ENCODE assay signal across 9 cellular contexts in the genomic region with DNA sequence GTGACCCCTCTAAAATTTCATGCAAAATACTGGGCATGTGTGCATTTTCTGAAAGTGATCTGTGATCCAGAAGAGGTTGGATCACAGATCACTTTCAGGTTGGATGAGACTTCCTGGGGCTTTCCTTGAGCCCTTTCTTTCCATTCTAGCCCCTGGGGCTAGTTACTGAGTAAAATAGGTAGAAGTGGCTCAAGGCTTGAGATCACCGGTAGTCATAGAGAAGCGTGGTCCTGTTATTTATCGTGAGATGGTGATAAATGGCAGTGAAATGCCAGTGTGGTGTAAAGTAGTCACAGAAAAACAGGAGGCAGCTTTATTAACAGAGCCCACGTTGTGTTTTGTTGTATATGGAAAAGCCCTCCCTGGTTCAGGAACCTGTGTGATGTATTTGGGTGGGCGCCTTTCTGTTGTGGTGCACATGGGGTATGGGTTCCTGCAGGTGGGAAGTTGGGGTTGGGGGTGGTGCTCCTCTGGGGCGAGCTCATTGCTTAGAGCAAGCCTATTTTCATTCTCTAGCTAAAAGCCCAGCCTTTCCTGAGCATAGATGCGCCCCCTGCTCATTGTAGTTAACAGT. TPM values are rescaled to one million over a fixed set of nuclear protein-coding genes. Genes with fewer than 3 reads are reported as not detected.
DNase-seq lines count a peak whose midpoint lies in the region; ATAC-seq and TF ChIP-seq lines count a peak whose summit lies in the region.
"Had no signal": no experiment of that assay in that cellular context is flagged by ENCODE, and none has a peak within 500 bp of the region (broad histone marks: within the 10 kb centered on the region; RNA-seq: fewer than 3 reads in every experiment).

No MANE protein-coding gene starts in this region.

- H3K27me3 ChIP-seq in lower lobe of right lung (ENCODE audit: low read depth) (no peaks in the 10 kb centered on the region), thymus (ENCODE audit: control insufficient read depth, insufficient read depth) (no peaks in the 10 kb centered on the region)

- intact Hi-C loops in lower lobe of right lung (cut with DNase I), result loop anchor here (10.0 kb wide), 1 partner anchor 59 kb away; no protein-coding TSS in a partner anchor

- peaks cover 97% of the 10 kb centered on the region for H3K4me1 ChIP-seq in lower lobe of right lung
- H3K4me1 ChIP-seq in thymus (ENCODE audit: control insufficient read depth, insufficient read depth, low read length), result peaks cover 18% of the 10 kb centered on the region

- H3K36me3 Mint-ChIP-seq in activated T-cell treated with anti-CD3 and anti-CD28 coated beads, Interleukin-2, amount 50 U/mL, for 72 hours (ENCODE audit: insufficient read depth in 2 of 2), result peaks cover 0 to 1% of the 10 kb centered on the region in 2 donors
- H3K36me3 Mint-ChIP-seq in activated naive CD8-positive, alpha-beta T cell treated with anti-CD3 and anti-CD28 coated beads, Interleukin-2, amount 50 U/mL, for 24 hours (ENCODE audit: low read depth), result peaks cover 4% of the 10 kb centered on the region

- WGBS in thymus, result 50% methylated on average over 7 of the region's 7 CpGs

- peak overlapping the region; percentile 74 for H3K27ac ChIP-seq in lower lobe of right lung
- peak overlapping the region; percentile 21 for H3K27ac ChIP-seq in thymus (ENCODE audit: low read depth)

- ATAC-seq in activated T-cell treated with anti-CD3 and anti-CD28 coated beads, Interleukin-2, amount 50 U/mL, for 72 hours (replicated peaks in 1 of 2), result no peak
- ATAC-seq in activated naive CD8-positive, alpha-beta T cell treated with anti-CD3 and anti-CD28 coated beads, Interleukin-2, amount 50 U/mL, for 24 hours, result peak; percentile 11
- ATAC-seq in lower lobe of right lung (no peak), HG03354 (IDR thresholded peaks at IDR 0.05; ENCODE audit: poor library complexity, severe bottlenecking, unreplicated experiment) (no peak)

- H3K27ac Mint-ChIP-seq in activated T-cell treated with anti-CD3 and anti-CD28 coated beads, Interleukin-2, amount 50 U/mL, for 72 hours, result peak overlapping the region; percentile 38
- H3K27ac Mint-ChIP-seq in activated naive CD8-positive, alpha-beta T cell treated with anti-CD3 and anti-CD28 coated beads, Interleukin-2, amount 50 U/mL, for 24 hours, result peak overlapping the region; percentile 96

- H3K9me3 Mint-ChIP-seq in activated T-cell treated with anti-CD3 and anti-CD28 coated beads, Interleukin-2, amount 50 U/mL, for 72 hours, result no peaks in the 10 kb centered on the region
- no peaks in the 10 kb centered on the region for H3K9me3 Mint-ChIP-seq in activated naive CD8-positive, alpha-beta T cell treated with anti-CD3 and anti-CD28 coated beads, Interleukin-2, amount 50 U/mL, for 24 hours

- H3K4me3 ChIP-seq in lower lobe of right lung (no peak overlapping the region), thymus (ENCODE audit: low read length) (no peak overlapping the region)

- H3K36me3 ChIP-seq in lower lobe of right lung, result peaks cover 34% of the 10 kb centered on the region
- peaks cover 20% of the 10 kb centered on the region for H3K36me3 ChIP-seq in thymus (ENCODE audit: control insufficient read depth, insufficient read depth)

- TF ChIP-seq CTCF in lower lobe of right lung (IDR thresholded peaks at IDR 0.05) (no peak), GM13977 (IDR thresholded peaks at IDR 0.05; ENCODE audit: extremely low read depth, insufficient read depth, missing control alignments) (no peak)

- H3K27me3 Mint-ChIP-seq in activated T-cell treated with anti-CD3 and anti-CD28 coated beads, Interleukin-2, amount 50 U/mL, for 72 hours (ENCODE audit: low read depth), result no peaks in the 10 kb centered on the region
- H3K27me3 Mint-ChIP-seq in activated naive CD8-positive, alpha-beta T cell treated with anti-CD3 and anti-CD28 coated beads, Interleukin-2, amount 50 U/mL, for 24 hours, result no peaks in the 10 kb centered on the region

- peaks cover 77% of the 10 kb centered on the region for H3K4me1 Mint-ChIP-seq in activated T-cell treated with anti-CD3 and anti-CD28 coated beads, Interleukin-2, amount 50 U/mL, for 72 hours (ENCODE audit: low read depth)
- H3K4me1 Mint-ChIP-seq in activated naive CD8-positive, alpha-beta T cell treated with anti-CD3 and anti-CD28 coated beads, Interleukin-2, amount 50 U/mL, for 24 hours, result peaks cover 73% of the 10 kb centered on the region

- in situ Hi-C loops in GM13977 (cut with MboI; ENCODE audit: low pct_unique_long_range_greater_than_20kb, low sequenced_read_pairs, unreplicated experiment), result loop anchor here (5.0 kb wide), 1 partner anchor 56 kb away; no protein-coding TSS in a partner anchor

- peak overlapping the region in 1 of 2 donors; percentile 13 for H3K4me3 Mint-ChIP-seq in activated T-cell treated with anti-CD3 and anti-CD28 coated beads, Interleukin-2, amount 50 U/mL, for 72 hours
- H3K4me3 Mint-ChIP-seq in activated naive CD8-positive, alpha-beta T cell treated with anti-CD3 and anti-CD28 coated beads, Interleukin-2, amount 50 U/mL, for 24 hours, result peak overlapping the region; percentile 3

- no peak for DNase-seq in activated T-cell treated with anti-CD3 and anti-CD28 coated beads, Interleukin-2, amount 50 U/mL, for 72 hours
- DNase-seq in activated T-cell treated with anti-CD3 and anti-CD28 coated beads for 4 hours (no peak), lower lobe of right lung (no peak), GM13977 (ENCODE audit: low spot score) (no peak), SHP77 (lab: John Stamatoyannopoulos, UW) (no peak)
- no peak for DNase-seq in activated naive CD8-positive, alpha-beta T cell treated with anti-CD3 and anti-CD28 coated beads, Interleukin-2, amount 50 U/mL, for 24 hours
- DNase-seq: NCI-H1436 had no signal

- H3K9me3 ChIP-seq in lower lobe of right lung (no peaks in the 10 kb centered on the region), thymus (ENCODE audit: control insufficient read depth) (no peaks in the 10 kb centered on the region)

RNA-seq across cellular contexts. Expression of a gene that starts 34.0 kb away (rescaled TPM):
- total RNA-seq in activated T-cell treated with anti-CD3 and anti-CD28 coated beads, Interleukin-2, amount 50 U/mL, for 72 hours, result under 1 TPM; 0.34 to 0.46 TPM
- 1.4 TPM for total RNA-seq in lower lobe of right lung
- polyA plus RNA-seq in thymus, result 0.18 TPM

RNA-seq across cellular contexts. Expression of a gene that starts 49.6 kb away (rescaled TPM):
- total RNA-seq in activated T-cell treated with anti-CD3 and anti-CD28 coated beads, Interleukin-2, amount 50 U/mL, for 72 hours, result 10 to 100 TPM; 44.2 to 47.8 TPM
- 169 TPM for total RNA-seq in lower lobe of right lung
- 60.0 TPM for polyA plus RNA-seq in thymus
